Comparison of ENCODE assay signal across 23 cellular contexts in the genomic region with DNA sequence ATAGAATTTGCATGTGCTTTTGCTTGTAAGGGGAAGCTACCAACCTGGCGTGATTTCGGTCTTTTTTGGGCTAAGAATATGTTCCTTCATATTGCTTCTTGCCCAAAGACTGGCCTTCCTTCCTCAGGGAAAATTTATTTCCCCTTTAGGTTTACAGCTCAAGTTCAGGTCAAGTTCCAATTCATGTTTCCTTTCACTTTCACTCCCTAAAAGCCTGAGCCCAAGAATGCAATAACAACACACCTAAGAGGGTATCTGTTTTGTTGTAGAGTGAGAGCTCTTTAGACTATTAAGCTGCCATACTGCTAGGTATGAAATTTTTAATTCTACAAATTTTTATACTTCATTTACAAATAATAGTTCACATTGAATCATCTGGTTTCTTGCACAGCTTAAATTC.
"Had no signal": no experiment of that assay in that cellular context is flagged by ENCODE, and none has a peak within 500 bp of the region (broad histone marks: within the 10 kb centered on the region; RNA-seq: fewer than 3 reads in every experiment).

No MANE protein-coding gene starts in this region.

- H3K36me3 Mint-ChIP-seq: activated naive CD4-positive, alpha-beta T cell treated with anti-CD3 and anti-CD28 coated beads, Interleukin-2, amount 50 U/mL, for 72 hours; brain; immature natural killer cell; naive thymus-derived CD8-positive, alpha-beta T cell; WTC11 had no signal

- H3K27ac ChIP-seq: esophagus muscularis mucosa, hepatocyte, left ventricle myocardium inferior, pancreas, psoas muscle, right atrium auricular region, upper lobe of right lung had no signal

- ATAC-seq: activated naive CD4-positive, alpha-beta T cell treated with anti-CD3 and anti-CD28 coated beads, Interleukin-2, amount 50 U/mL, for 72 hours; naive thymus-derived CD8-positive, alpha-beta T cell; pancreas; psoas muscle; stimulated activated naive CD8-positive, alpha-beta T cell treated with anti-CD3 and anti-CD28 coated beads, Interleukin-15, Interleukin-2, amounts not matched to agents 100 U/mL and 50 U/mL, for 24 hours; upper lobe of right lung; WTC11 had no signal

- H3K4me1 ChIP-seq: esophagus muscularis mucosa, left ventricle myocardium inferior, pancreas, psoas muscle, right atrium auricular region, upper lobe of right lung had no signal

- H3K4me3 ChIP-seq: esophagus muscularis mucosa, hepatocyte, left ventricle myocardium inferior, pancreas, psoas muscle, right atrium auricular region, upper lobe of right lung had no signal

- H3K4me1 Mint-ChIP-seq: brain; immature natural killer cell; naive thymus-derived CD8-positive, alpha-beta T cell; WTC11 had no signal

- H3K9me3 ChIP-seq: pancreas, psoas muscle, upper lobe of right lung had no signal

- H3K79me2 ChIP-seq: hepatocyte had no signal

- H3K4me2 ChIP-seq: hepatocyte had no signal

- H3K36me3 ChIP-seq: esophagus muscularis mucosa, left ventricle myocardium inferior, pancreas, right atrium auricular region, upper lobe of right lung had no signal

- H3K9me3 Mint-ChIP-seq: WTC11 had no signal

- H3K4me3 Mint-ChIP-seq: brain; immature natural killer cell; naive thymus-derived CD8-positive, alpha-beta T cell; WTC11 had no signal

- H2AFZ ChIP-seq: hepatocyte had no signal

- DNase-seq: activated T-cell treated with anti-CD3 and anti-CD28 coated beads, Interleukin-2, amount 50 U/mL, for 1 hour; aorta; caudate nucleus; dermis blood vessel endothelial cell; effector CD8-positive, alpha-beta T cell; glutamatergic neuron; immature natural killer cell; kidney glomerular epithelial cell; left ventricle myocardium inferior; naive thymus-derived CD8-positive, alpha-beta T cell; pancreas; psoas muscle; stimulated activated CD4-positive, alpha-beta T cell treated with anti-CD3 and anti-CD28 coated beads, Interleukin-12 subunit alpha, Interleukin-12 subunit beta, amount 100 ng/mL, for 4 hours; stimulated activated CD4-positive, alpha-beta T cell treated with anti-CD3 and anti-CD28 coated beads, Interleukin-4, amount 100 ng/mL, for 4 hours; stimulated activated naive CD8-positive, alpha-beta T cell treated with anti-CD3 and anti-CD28 coated beads, Interleukin-15, Interleukin-2, amounts not matched to agents 100 U/mL and 50 U/mL, for 24 hours; T1000; upper lobe of right lung had no signal

- H3K27ac Mint-ChIP-seq: activated naive CD4-positive, alpha-beta T cell treated with anti-CD3 and anti-CD28 coated beads, Interleukin-2, amount 50 U/mL, for 72 hours; brain; immature natural killer cell; naive thymus-derived CD8-positive, alpha-beta T cell; WTC11 had no signal

- H3K27me3 ChIP-seq: esophagus muscularis mucosa, hepatocyte, pancreas, right atrium auricular region, upper lobe of right lung had no signal
